8 cellular contexts compared by ENCODE assay signal in genomic region chr14:52694761-52695480, GRCh38. TPM values are rescaled to one million over a fixed set of nuclear protein-coding genes. Genes with fewer than 3 reads are reported as not detected.
DNase-seq lines count a peak whose midpoint lies in the region; ATAC-seq and TF ChIP-seq lines count a peak whose summit lies in the region.

No MANE protein-coding gene starts in this region.

- H2AK9ac ChIP-seq in IMR-90 (replicated peaks; ENCODE audit: low read depth, low read length, poor library complexity) = peak overlapping the region; percentile 93

- H3K9me2 ChIP-seq in SK-N-SH = no peaks in the 10 kb centered on the region

- H3K4me1 ChIP-seq in IMR-90 (ENCODE audit: control insufficient read depth, insufficient read depth, low read length) (peaks cover 2% of the 10 kb centered on the region), SK-N-SH (ENCODE audit: control insufficient read depth in 1 of 2, insufficient read depth in 2 of 2, low read depth in 1 of 2, low read length in 1 of 2) (peaks cover 10 to 12% of the 10 kb centered on the region in 2 experiments; a peak in 3 of 4 replicates)

- H3K27ac Mint-ChIP-seq in activated naive CD8-positive, alpha-beta T cell treated with anti-CD3 and anti-CD28 coated beads for 36 hours = peak overlapping the region; percentile 96

- peak overlapping the region; percentile 43 for H3K23ac ChIP-seq in IMR-90 (ENCODE audit: low read depth, low read length)

- H3K4me2 ChIP-seq in IMR-90 (ENCODE audit: low read depth, low read length) = peak overlapping the region; percentile 69
- H3K4me2 ChIP-seq in SK-N-SH = peak overlapping the region; percentile 77

- in situ Hi-C loops in IMR-90 (cut with MboI; ENCODE audit: low sequenced_read_pairs) = loop anchor here (25.0 kb wide), 1 partner anchor 383 kb away; the partner anchor contains the start of gene PTGER2

- peaks cover 52% of the 10 kb centered on the region for H3K79me2 ChIP-seq in SK-N-SH (ENCODE audit: insufficient read depth)

- no peak for TF ChIP-seq POLR2A in IMR-90 (IDR thresholded peaks at IDR 0.05; ENCODE audit: low read depth, low read length)

- peaks cover 9 to 43% of the 10 kb centered on the region in 2 experiments for H3K79me1 ChIP-seq in IMR-90 (ENCODE audit: low read depth in 1 of 2, low read length in 2 of 2)

- H3K9me3 ChIP-seq in IMR-90 (ENCODE audit: control insufficient read depth, insufficient read depth, low read length) (no peaks in the 10 kb centered on the region), SK-N-SH (no peaks in the 10 kb centered on the region)

- H3K9me1 ChIP-seq in IMR-90 (ENCODE audit: insufficient read depth, low read length) = peaks cover 3% of the 10 kb centered on the region; the same call in 1 of the 2 replicates

- H3K56ac ChIP-seq in IMR-90 (ENCODE audit: extremely low read depth, insufficient read depth, low read length) = peak overlapping the region; percentile 32

- H2AK5ac ChIP-seq in IMR-90 (ENCODE audit: low read depth, low read length) = peak overlapping the region; percentile 41

- ATAC-seq in GM21529 (IDR thresholded peaks at IDR 0.05; ENCODE audit: unreplicated experiment) (peak; percentile 53), IMR-90 (ENCODE audit: low read depth) (peak; percentile 36), left ventricle myocardium superior (peak; percentile 45)

- H4K20me1 ChIP-seq in IMR-90 (ENCODE audit: insufficient read depth, low read length) = peaks cover 32% of the 10 kb centered on the region
- H4K20me1 ChIP-seq in SK-N-SH (ENCODE audit: insufficient read depth) = peaks cover 32% of the 10 kb centered on the region

- DNase-seq in ELF-1 (ENCODE audit: low read depth, low spot score) (peak; percentile 62), IMR-90 (peak; percentile 49), SK-N-SH (peak; percentile 63), left ventricle myocardium superior (peak; percentile 53), retina (peak; percentile 89), mesenteric fat pad (ENCODE audit: low spot score) (no peak)
- DNase-seq in activated naive CD8-positive, alpha-beta T cell treated with anti-CD3 and anti-CD28 coated beads for 36 hours = peak; percentile 62

- peaks cover 15% of the 10 kb centered on the region for H3F3A ChIP-seq in SK-N-SH (replicated peaks; ENCODE audit: insufficient read depth)

- no peaks in the 10 kb centered on the region for H3K36me3 ChIP-seq in IMR-90 (ENCODE audit: control insufficient read depth, insufficient read depth, low read length)
- no peaks in the 10 kb centered on the region for H3K36me3 ChIP-seq in SK-N-SH (replicated peaks in 1 of 2; ENCODE audit: control insufficient read depth in 1 of 2, insufficient read depth in 2 of 2, low read length in 1 of 2)

- BruUV-seq in IMR-90 (replicated peaks; lab: Mats Ljungman, UMichigan) = no TSS peak

- H4K91ac ChIP-seq in IMR-90 (ENCODE audit: insufficient read depth, low read depth, low read length) = peak overlapping the region; percentile 2; the same call in 1 of the 2 replicates

- no peak for TF ChIP-seq EP300 in SK-N-SH (IDR thresholded peaks at IDR 0.05; ENCODE audit: borderline replicate concordance in 1 of 2, low read depth in 1 of 2, low read length in 1 of 2)

- H2BK20ac ChIP-seq in IMR-90 (ENCODE audit: low read depth, low read length) = no peak overlapping the region

- H3K9me3 Mint-ChIP-seq in activated naive CD8-positive, alpha-beta T cell treated with anti-CD3 and anti-CD28 coated beads for 36 hours = no peaks in the 10 kb centered on the region

- H3K27ac ChIP-seq in IMR-90 (ENCODE audit: insufficient read depth, low read length) (peak overlapping the region; percentile 96), SK-N-SH (ENCODE audit: low read depth in 2 of 2, low read length in 1 of 2) (peak overlapping the region; percentile 78 to 87)

- H3K4me3 Mint-ChIP-seq in activated naive CD8-positive, alpha-beta T cell treated with anti-CD3 and anti-CD28 coated beads for 36 hours = peak overlapping the region; percentile 98

- H2BK5ac ChIP-seq in IMR-90 (ENCODE audit: low read depth, low read length, poor library complexity, severe bottlenecking) = peak overlapping the region; percentile 95

- H3K27me3 Mint-ChIP-seq in activated naive CD8-positive, alpha-beta T cell treated with anti-CD3 and anti-CD28 coated beads for 36 hours = no peaks in the 10 kb centered on the region

- CTCF ChIA-PET in IMR-90 (lab: Yijun Ruan, JAX) = interaction anchor here (1.6 kb wide), 1 partner anchor 11 kb away, joined by 3 read pairs; no protein-coding TSS in a partner anchor
- CTCF ChIA-PET in SK-N-SH (lab: Yijun Ruan, JAX) = interaction anchor here (1.2 to 1.7 kb wide), 3 partner anchors 10 to 22 kb away, joined by 3 to 5 read pairs (median 3); no protein-coding TSS in a partner anchor

- peaks cover 33% of the 10 kb centered on the region for H3K36me3 Mint-ChIP-seq in activated naive CD8-positive, alpha-beta T cell treated with anti-CD3 and anti-CD28 coated beads for 36 hours

- peak overlapping the region; percentile 65; the same call in 1 of the 2 replicates for H4K5ac ChIP-seq in IMR-90 (ENCODE audit: low read depth, low read length)

- peaks cover 34% of the 10 kb centered on the region for H3K4me1 Mint-ChIP-seq in activated naive CD8-positive, alpha-beta T cell treated with anti-CD3 and anti-CD28 coated beads for 36 hours

- intact Hi-C loops in IMR-90 (cut with micrococcal nuclease) = loop anchor here (2.0 to 5.0 kb wide), 3 partner anchors 140 to 398 kb away; partner anchors contain the start of gene PTGER2
- intact Hi-C loops in left ventricle myocardium superior (cut with micrococcal nuclease) = no loop called here

- H2AFZ ChIP-seq in IMR-90 (replicated peaks; ENCODE audit: low read length, poor library complexity) = peak overlapping the region; percentile 96
- peak overlapping the region; percentile 79 for H2AFZ ChIP-seq in SK-N-SH (ENCODE audit: low read depth)

- 0 out of 2 replicates have a peak, but pooled peaks have one; percentile 1 for TF ChIP-seq CTCF in IMR-90 (conservative IDR thresholded peaks at IDR 0.05; ENCODE audit: low read depth, low read length)
- TF ChIP-seq CTCF in SK-N-SH (IDR thresholded peaks at IDR 0.05) = no peak

- H3K4me3 ChIP-seq in IMR-90 (ENCODE audit: insufficient read depth, low read depth, low read length) = peak overlapping the region; percentile 74
- H3K4me3 ChIP-seq in SK-N-SH (ENCODE audit: low read depth in 2 of 2, low read length in 1 of 2) = peak overlapping the region; percentile 76 to 81

- H4K8ac ChIP-seq in IMR-90 (ENCODE audit: low read depth in 2 of 2, low read length in 2 of 2) = peak overlapping the region; percentile 5 to 22; a peak in 3 of 4 replicates

- peak overlapping the region; percentile 86 for H3K14ac ChIP-seq in IMR-90 (replicated peaks; ENCODE audit: low read depth, low read length)

- POLR2A ChIA-PET in IMR-90 (lab: Charles Lee; ENCODE audit: unreplicated experiment) = no interaction called here
- POLR2A ChIA-PET in SK-N-SH (lab: Yijun Ruan, JAX) = interaction anchor here (1.2 to 1.5 kb wide), 2 partner anchors 11 to 12 kb away, joined by 6 read pairs; partner anchors contain the start of gene PSMC6

- dilution Hi-C loops in IMR-90 (cut with HindIII; ENCODE audit: low sequenced_read_pairs, unreplicated experiment) = no loop called here

- H3K9ac ChIP-seq in IMR-90 (ENCODE audit: low read depth, low read length) (peak overlapping the region; percentile 94), SK-N-SH (peak overlapping the region; percentile 90)

- whole genome bisulfite sequencing in IMR-90 (ENCODE audit: extremely low coverage in 2 of 2, insufficient read length in 1 of 2), 2 experiments = 4% methylated on average over 18 of the region's 46 CpGs; no CpG with 5 or more reads in 1 of the 2 experiments
- 3% methylated on average over 22 of the region's 46 CpGs for WGBS in SK-N-SH (ENCODE audit: low lambda C conversion rate)

- H2BK120ac ChIP-seq in IMR-90 (ENCODE audit: low read depth, low read length) = no peak overlapping the region

- H3K4ac ChIP-seq in IMR-90 (ENCODE audit: low read depth, low read length) = peak overlapping the region; percentile 48

- H2BK15ac ChIP-seq in IMR-90 (ENCODE audit: low read depth, low read length) = 0 out of 3 replicates have a peak overlapping the region, but pooled peaks have one; percentile 10

- peak overlapping the region; percentile 10 for H3K18ac ChIP-seq in IMR-90 (ENCODE audit: low read depth, low read length)

- no peaks in the 10 kb centered on the region for H3K27me3 ChIP-seq in IMR-90 (ENCODE audit: control insufficient read depth, insufficient read depth, low read length)
- no peaks in the 10 kb centered on the region for H3K27me3 ChIP-seq in SK-N-SH (ENCODE audit: insufficient read depth)

- TF ChIP-seq RAD21 in IMR-90 (IDR thresholded peaks at IDR 0.05; ENCODE audit: low read length) (no peak), SK-N-SH (IDR thresholded peaks at IDR 0.05; ENCODE audit: low read length) (no peak)

RNA-seq across cellular contexts. Expression of gene ERO1A, which starts 0.4 kb away (rescaled TPM):
- total RNA-seq in IMR-90 (2012; rRNA removed) (38.0 and 44.6 TPM in 2 replicates), left ventricle myocardium superior (14.1 TPM), mesenteric fat pad (37.8 TPM)
- polyA plus RNA-seq in IMR-90 (2012; rRNA removed) (23.4 and 29.7 TPM in 2 replicates), SK-N-SH (2012; rRNA removed) (19.3 and 24.4 TPM in 2 replicates)
- 24.3 and 49.5 TPM in 2 replicates for polyA plus RNA-seq in IMR-90 (2012; cell fraction: cytosol; rRNA removed)
- 8.9 and 20.0 TPM in 2 replicates for polyA plus RNA-seq in IMR-90 (2012; cell fraction: nucleus; rRNA removed; ENCODE audit: low replicate concordance)
- polyA plus RNA-seq in SK-N-SH (2012; cell fraction: cytosol; rRNA removed) = 29.1 and 30.8 TPM in 2 replicates
- polyA plus RNA-seq in SK-N-SH (2012; cell fraction: nucleus; rRNA removed) = 15.4 and 17.7 TPM in 2 replicates
- total RNA-seq in activated naive CD8-positive, alpha-beta T cell treated with anti-CD3 and anti-CD28 coated beads for 36 hours = 100 to 1,000 TPM; 120 to 121 TPM

RNA-seq across cellular contexts. Expression of gene PSMC6, which starts 12.1 kb away (rescaled TPM):
- 62.9 and 139 TPM in 2 replicates for total RNA-seq in IMR-90 (2012; rRNA removed)
- 61.3 and 85.4 TPM in 2 replicates for polyA plus RNA-seq in IMR-90 (2012; rRNA removed)
- 4.8 and 9.7 TPM in 2 replicates for polyA plus RNA-seq in IMR-90 (2012; cell fraction: cytosol; rRNA removed)
- polyA plus RNA-seq in IMR-90 (2012; cell fraction: nucleus; rRNA removed; ENCODE audit: low replicate concordance) = 10.1 and 67.5 TPM in 2 replicates
- 37.9 and 59.6 TPM in 2 replicates for polyA plus RNA-seq in SK-N-SH (2012; rRNA removed)
- polyA plus RNA-seq in SK-N-SH (2012; cell fraction: cytosol; rRNA removed) = 55.2 and 73.4 TPM in 2 replicates
- polyA plus RNA-seq in SK-N-SH (2012; cell fraction: nucleus; rRNA removed) = 32.1 and 82.3 TPM in 2 replicates
- total RNA-seq in activated naive CD8-positive, alpha-beta T cell treated with anti-CD3 and anti-CD28 coated beads for 36 hours = 100 to 1,000 TPM; 117 to 123 TPM
- total RNA-seq in left ventricle myocardium superior = 75.2 TPM
- 79.6 TPM for total RNA-seq in mesenteric fat pad

RNA-seq across cellular contexts. Expression of gene STYX, which starts 35.0 kb away (rescaled TPM):
- total RNA-seq in IMR-90 (2012; rRNA removed) (7.5 and 20.0 TPM in 2 replicates), left ventricle myocardium superior (14.1 TPM), mesenteric fat pad (13.9 TPM)
- polyA plus RNA-seq in IMR-90 (2012; rRNA removed) (4.7 and 5.8 TPM in 2 replicates), SK-N-SH (2012; rRNA removed) (3.5 and 5.3 TPM in 2 replicates)
- 2.0 and 2.2 TPM in 2 replicates for polyA plus RNA-seq in IMR-90 (2012; cell fraction: cytosol; rRNA removed)
- polyA plus RNA-seq in IMR-90 (2012; cell fraction: nucleus; rRNA removed; ENCODE audit: low replicate concordance) = 1.2 and 2.8 TPM in 2 replicates
- polyA plus RNA-seq in SK-N-SH (2012; cell fraction: cytosol; rRNA removed) = 7.4 and 10.2 TPM in 2 replicates
- 2.0 and 3.1 TPM in 2 replicates for polyA plus RNA-seq in SK-N-SH (2012; cell fraction: nucleus; rRNA removed)
- 10 to 100 TPM; 16.3 to 17.5 TPM for total RNA-seq in activated naive CD8-positive, alpha-beta T cell treated with anti-CD3 and anti-CD28 coated beads for 36 hours
